10 cellular contexts compared by ENCODE assay signal in genomic region chr5:5564884-5565283, GRCh38.
"Had no signal": no experiment of that assay in that cellular context is flagged by ENCODE, and none has a peak within 500 bp of the region (broad histone marks: within the 10 kb centered on the region; RNA-seq: fewer than 3 reads in every experiment).

No MANE protein-coding gene starts in this region.

- H3K4me3 Mint-ChIP-seq: H9, HFFc6 had no signal

- H3K4me1 ChIP-seq: HAP-1 had no signal

- H3K9me3 ChIP-seq: HAP-1 had no signal

- ATAC-seq: HCT116 had no signal

- H3K9ac ChIP-seq: GM23248 had no signal

- H3K36me3 ChIP-seq: HAP-1 had no signal

- H3K4me3 ChIP-seq: GM23248, HAP-1 had no signal

- DNase-seq: GM23248, GOT3, H7, H9, HCEC 1CT, HFFc6 had no signal

- H3K27ac Mint-ChIP-seq: HFFc6 had no signal

- H3K9me3 Mint-ChIP-seq: H9 had no signal

- H2AFZ ChIP-seq: GM23248 had no signal

- H3K27ac ChIP-seq: GM23248 had no signal

- FAIRE-seq: H1, H54 had no signal
